ENCODE assay signal across 17 cellular contexts in the genomic region with DNA sequence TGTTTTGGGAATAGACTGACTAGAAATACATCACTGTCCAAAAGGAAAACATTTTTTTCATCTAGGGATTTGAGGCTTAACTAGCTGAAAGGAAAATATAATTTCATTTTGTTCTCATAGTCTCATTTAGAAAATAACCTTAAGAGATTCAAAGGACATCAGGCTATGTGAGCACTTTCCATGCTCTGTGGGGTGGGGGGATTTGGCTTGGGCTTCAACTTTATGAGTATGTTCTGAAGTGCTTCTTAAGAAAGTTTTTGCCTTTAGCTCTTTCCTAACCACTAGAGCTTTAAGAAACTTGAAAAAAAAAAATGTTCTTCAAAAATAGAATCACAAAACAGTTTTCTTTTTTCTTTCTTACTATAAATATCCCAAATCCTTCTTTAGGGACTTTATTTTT. TPM values are rescaled to one million over a fixed set of nuclear protein-coding genes. Genes with fewer than 3 reads are reported as not detected.
DNase-seq lines count a peak whose midpoint lies in the region; ATAC-seq and TF ChIP-seq lines count a peak whose summit lies in the region.
"Had no signal": no experiment of that assay in that cellular context is flagged by ENCODE, and none has a peak within 500 bp of the region (broad histone marks: within the 10 kb centered on the region; RNA-seq: fewer than 3 reads in every experiment).

No MANE protein-coding gene starts in this region.

- H3K79me1 ChIP-seq in IMR-90 (ENCODE audit: low read depth in 1 of 2, low read length in 2 of 2) = peaks cover 21 to 64% of the 10 kb centered on the region in 2 experiments; a peak in 3 of 4 replicates

- peaks cover 4% of the 10 kb centered on the region; the same call in 1 of the 2 replicates for H3K4me1 ChIP-seq in IMR-90 (ENCODE audit: control insufficient read depth, insufficient read depth, low read length)

- peaks cover 9% of the 10 kb centered on the region; the same call in 1 of the 2 replicates for H3K9me1 ChIP-seq in IMR-90 (ENCODE audit: insufficient read depth, low read length)

- H3K9me3 Mint-ChIP-seq in chondrocyte (ENCODE audit: low read depth) (no peaks in the 10 kb centered on the region), osteocyte (ENCODE audit: unreplicated experiment) (no peaks in the 10 kb centered on the region)
- H3K9me3 Mint-ChIP-seq: GM23338, H9 had no signal

- H3K56ac ChIP-seq in IMR-90 (ENCODE audit: extremely low read depth, insufficient read depth, low read length) = no peak overlapping the region

- H2BK20ac ChIP-seq in IMR-90 (ENCODE audit: low read depth, low read length) = no peak overlapping the region

- H3K27me3 ChIP-seq in IMR-90 (ENCODE audit: control insufficient read depth, insufficient read depth, low read length) = no peaks in the 10 kb centered on the region

- DNase-seq in IMR-90 = no peak
- DNase-seq in chondrocyte (ENCODE audit: low spot score) = no peak
- no peak for DNase-seq in osteocyte (ENCODE audit: extremely low spot score, unreplicated experiment)
- DNase-seq in ureter (ENCODE audit: low spot score) = no peak
- no peak for DNase-seq in activated CD4-positive, CD25-positive, alpha-beta regulatory T cell (lab: John Stamatoyannopoulos, UW)
- DNase-seq: C1 segment of cervical spinal cord; Calu3; CD4-positive, alpha-beta memory T cell; COR-L47; DMS53; DND-41; H9 had no signal

- H4K91ac ChIP-seq in IMR-90 (ENCODE audit: insufficient read depth, low read depth, low read length) = no peak overlapping the region

- ATAC-seq in IMR-90 (ENCODE audit: low read depth) = no peak
- no peak for ATAC-seq in GM21723 (IDR thresholded peaks at IDR 0.05; ENCODE audit: unreplicated experiment)
- ATAC-seq: GM12878, GM23338, HCT116 had no signal

- H3K36me3 Mint-ChIP-seq in chondrocyte (ENCODE audit: low read depth) (peaks cover 1% of the 10 kb centered on the region), osteocyte (ENCODE audit: unreplicated experiment) (peaks cover 54% of the 10 kb centered on the region)
- H3K36me3 Mint-ChIP-seq: CD4-positive, alpha-beta memory T cell had no signal

- no peaks in the 10 kb centered on the region for H3K36me3 ChIP-seq in IMR-90 (ENCODE audit: control insufficient read depth, insufficient read depth, low read length)

- dilution Hi-C loops in IMR-90 (cut with HindIII; ENCODE audit: low sequenced_read_pairs, unreplicated experiment) = no loop called here

- H3K4me1 Mint-ChIP-seq in chondrocyte (ENCODE audit: low read depth) = peaks cover 38% of the 10 kb centered on the region
- peaks cover 88% of the 10 kb centered on the region for H3K4me1 Mint-ChIP-seq in osteocyte (ENCODE audit: unreplicated experiment)

- H4K8ac ChIP-seq in IMR-90 (ENCODE audit: low read depth in 2 of 2, low read length in 2 of 2) = no peak overlapping the region

- H3K9me3 ChIP-seq in IMR-90 (ENCODE audit: control insufficient read depth, insufficient read depth, low read length) = no peaks in the 10 kb centered on the region

- H2BK120ac ChIP-seq in IMR-90 (ENCODE audit: low read depth, low read length) = no peak overlapping the region

- no peak for TF ChIP-seq RAD21 in IMR-90 (IDR thresholded peaks at IDR 0.05; ENCODE audit: low read length)

- POLR2A ChIA-PET in IMR-90 (lab: Charles Lee; ENCODE audit: unreplicated experiment) = interaction anchor here (0.6 to 0.7 kb wide), 2 partner anchors 16 to 810 kb away, joined by 3 read pairs; no protein-coding TSS in a partner anchor

- no peak overlapping the region for H2AFZ ChIP-seq in IMR-90 (replicated peaks; ENCODE audit: low read length, poor library complexity)
- H2AFZ ChIP-seq: GM23338 had no signal

- 0 out of 2 replicates have a peak overlapping the region, but pooled peaks have one; percentile 38 for H3K4me2 ChIP-seq in IMR-90 (ENCODE audit: low read depth, low read length)
- H3K4me2 ChIP-seq: GM23338 had no signal

- no peak overlapping the region for H3K27ac ChIP-seq in IMR-90 (ENCODE audit: insufficient read depth, low read length)

- H3K27me3 Mint-ChIP-seq in chondrocyte (ENCODE audit: low read depth) (no peaks in the 10 kb centered on the region), osteocyte (ENCODE audit: unreplicated experiment) (no peaks in the 10 kb centered on the region)

- no TSS peak for BruUV-seq in IMR-90 (replicated peaks; lab: Mats Ljungman, UMichigan)

- H3K14ac ChIP-seq in IMR-90 (replicated peaks; ENCODE audit: low read depth, low read length) = no peak overlapping the region

- H3K23ac ChIP-seq in IMR-90 (ENCODE audit: low read depth, low read length) = no peak overlapping the region

- TF ChIP-seq CTCF in IMR-90 (conservative IDR thresholded peaks at IDR 0.05; ENCODE audit: low read depth, low read length) (no peak), chondrocyte (IDR thresholded peaks at IDR 0.05) (no peak), osteocyte (IDR thresholded peaks at IDR 0.05) (no peak)

- H4K5ac ChIP-seq in IMR-90 (ENCODE audit: low read depth, low read length) = no peak overlapping the region

- no peak for TF ChIP-seq POLR2A in IMR-90 (IDR thresholded peaks at IDR 0.05; ENCODE audit: low read depth, low read length)

- H2AK9ac ChIP-seq in IMR-90 (replicated peaks; ENCODE audit: low read depth, low read length, poor library complexity) = no peak overlapping the region

- in situ Hi-C loops in IMR-90 (cut with MboI; ENCODE audit: low sequenced_read_pairs) = no loop called here

- CTCF ChIA-PET in IMR-90 (lab: Yijun Ruan, JAX) = interaction anchor here (0.6 to 1.4 kb wide), 2 partner anchors 21 to 38 kb away, joined by 3 read pairs; no protein-coding TSS in a partner anchor

- H3K4me3 Mint-ChIP-seq in chondrocyte (ENCODE audit: unreplicated experiment) (no peak overlapping the region), osteocyte (ENCODE audit: unreplicated experiment) (no peak overlapping the region)
- H3K4me3 Mint-ChIP-seq: CD4-positive, alpha-beta memory T cell; GM23338; H9 had no signal

- no peak overlapping the region for H2BK15ac ChIP-seq in IMR-90 (ENCODE audit: low read depth, low read length)

- no peak overlapping the region for H3K4me3 ChIP-seq in IMR-90 (ENCODE audit: insufficient read depth, low read depth, low read length)
- H3K4me3 ChIP-seq: GM12878, GM23338 had no signal

- intact Hi-C loops in IMR-90 (cut with micrococcal nuclease) = no loop called here

- H3K4ac ChIP-seq in IMR-90 (ENCODE audit: low read depth, low read length) = no peak overlapping the region

- no peak overlapping the region for H3K9ac ChIP-seq in IMR-90 (ENCODE audit: low read depth, low read length)

- H2AK5ac ChIP-seq in IMR-90 (ENCODE audit: low read depth, low read length) = no peak overlapping the region

- no peak overlapping the region for H3K18ac ChIP-seq in IMR-90 (ENCODE audit: low read depth, low read length)

- peak overlapping the region; percentile 19 for H3K27ac Mint-ChIP-seq in chondrocyte (ENCODE audit: unreplicated experiment)
- H3K27ac Mint-ChIP-seq in osteocyte (ENCODE audit: unreplicated experiment) = peak overlapping the region; percentile 39
- H3K27ac Mint-ChIP-seq: CD4-positive, alpha-beta memory T cell; GM23338; H9 had no signal

- no peak overlapping the region for H2BK5ac ChIP-seq in IMR-90 (ENCODE audit: low read depth, low read length, poor library complexity, severe bottlenecking)

- H4K20me1 ChIP-seq in IMR-90 (ENCODE audit: insufficient read depth, low read length) = no peaks in the 10 kb centered on the region; the same call in 1 of the 2 replicates

TF ChIP-seq in IMR-90, 13 proteins besides CTCF, POLR2A, EP300 and RAD21:
- TF ChIP-seq NFE2L2 (IDR thresholded peaks at IDR 0.05; ENCODE audit: low read depth, low read length) = no peak
- no peak for TF ChIP-seq SMC3 (IDR thresholded peaks at IDR 0.05; ENCODE audit: low read depth, low read length)
- TF ChIP-seq BHLHE40 (IDR thresholded peaks at IDR 0.05; ENCODE audit: low read depth, low read length) = no peak
- TF ChIP-seq RCOR1 (IDR thresholded peaks at IDR 0.05; ENCODE audit: insufficient replicate concordance, low read length) = no peak
- TF ChIP-seq ELK1 (IDR thresholded peaks at IDR 0.05; ENCODE audit: borderline replicate concordance, low read depth, low read length) = no peak
- no peak for TF ChIP-seq USF2 (IDR thresholded peaks at IDR 0.05; ENCODE audit: low read depth, low read length)
- TF ChIP-seq CHD1 (IDR thresholded peaks at IDR 0.05; ENCODE audit: low read depth, low read length) = no peak
- TF ChIP-seq MXI1 (IDR thresholded peaks at IDR 0.05; ENCODE audit: borderline replicate concordance, low read depth, low read length) = no peak
- no peak for TF ChIP-seq MAZ (IDR thresholded peaks at IDR 0.05; ENCODE audit: borderline replicate concordance, low read depth, low read length)
- TF ChIP-seq CEBPB (IDR thresholded peaks at IDR 0.05; ENCODE audit: low read depth, low read length) = no peak
- no peak for TF ChIP-seq MAFK (IDR thresholded peaks at IDR 0.05; ENCODE audit: low read depth, low read length)
- TF ChIP-seq RFX5 (IDR thresholded peaks at IDR 0.05; ENCODE audit: low read depth, low read length) = no peak
- no peak for TF ChIP-seq FOS (IDR thresholded peaks at IDR 0.05; ENCODE audit: low read depth, low read length)

RNA-seq across cellular contexts. Expression of gene CDH6, which starts 17.6 kb away (rescaled TPM):
- total RNA-seq in IMR-90 (2012; rRNA removed) (211 and 232 TPM in 2 replicates), chondrocyte (50.7 to 104 TPM (median 55.5 TPM) in 3 replicates), osteocyte (791 and 792 TPM in 2 replicates), ureter (3.4 TPM)
- polyA plus RNA-seq in IMR-90 (2012; rRNA removed) = 69.1 and 72.2 TPM in 2 replicates
- polyA plus RNA-seq in IMR-90 (2012; cell fraction: cytosol; rRNA removed) = 21.5 and 33.5 TPM in 2 replicates
- polyA plus RNA-seq in IMR-90 (2012; cell fraction: nucleus; rRNA removed; ENCODE audit: low replicate concordance) = 22.6 and 44.0 TPM in 2 replicates
- total RNA-seq: A172; CD4-positive, alpha-beta memory T cell; GM12878 had no signal
- polyA plus RNA-seq: CD4-positive, alpha-beta memory T cell had no signal

Comparison
In these comparisons a context has a peak if more than half of its experiments do, and no peak if none do; other contexts are left out.
1. RNA of gene CDH6, which starts 17.6 kb away (total RNA-seq): 791 to 792 TPM in osteocyte, 211 to 232 TPM in IMR-90 and 50.7 to 104 TPM in chondrocyte; 3.4 TPM in ureter (single experiment); every median in the first group is over 10 times any median in the second.